1 cellular context compared by ENCODE assay signal in the genomic region with DNA sequence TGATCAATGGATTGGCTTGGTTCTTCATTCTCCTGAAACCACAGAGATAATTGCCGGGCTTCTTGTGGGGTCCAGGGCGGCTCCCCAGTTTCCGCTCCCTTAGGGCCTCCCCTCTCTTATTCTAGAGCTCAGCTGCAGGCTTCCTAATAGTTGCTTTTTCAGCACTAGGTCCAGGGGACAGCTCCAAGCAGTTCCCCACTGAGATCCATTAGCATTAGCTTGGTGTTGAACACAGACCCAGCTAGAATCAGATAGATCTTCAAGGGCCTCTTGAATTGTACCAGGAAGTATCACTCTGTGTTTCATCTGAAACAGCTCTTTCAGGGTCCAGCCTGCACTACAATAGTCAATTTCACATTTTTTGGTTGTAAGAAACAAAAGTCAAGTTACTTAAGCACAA.
TF ChIP-seq lines count a peak whose summit lies in the region.

No MANE protein-coding gene starts in this region.

TF ChIP-seq in SK-N-SH, 30 proteins besides CTCF, POLR2A, EP300 and RAD21:
- TF ChIP-seq REST (IDR thresholded peaks at IDR 0.05; ENCODE audit: low read depth, low read length) = peak; percentile 93
- TF ChIP-seq, protein P1, sequence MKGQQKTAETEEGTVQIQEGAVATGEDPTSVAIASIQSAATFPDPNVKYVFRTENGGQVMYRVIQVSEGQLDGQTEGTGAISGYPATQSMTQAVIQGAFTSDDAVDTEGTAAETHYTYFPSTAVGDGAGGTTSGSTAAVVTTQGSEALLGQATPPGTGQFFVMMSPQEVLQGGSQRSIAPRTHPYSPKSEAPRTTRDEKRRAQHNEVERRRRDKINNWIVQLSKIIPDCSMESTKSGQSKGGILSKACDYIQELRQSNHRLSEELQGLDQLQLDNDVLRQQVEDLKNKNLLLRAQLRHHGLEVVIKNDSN (IDR thresholded peaks at IDR 0.05; ENCODE audit: borderline replicate concordance, low read depth) = no peak
